8 cellular contexts compared by ENCODE assay signal in genomic region chr2:112690853-112691390, GRCh38. TPM values are rescaled to one million over a fixed set of nuclear protein-coding genes. Genes with fewer than 3 reads are reported as not detected.
A peak's percentile ranks its signal among the peaks of the same experiment; 100 is the strongest.
DNase-seq lines count a peak whose midpoint lies in the region; ATAC-seq and TF ChIP-seq lines count a peak whose summit lies in the region.

No MANE protein-coding gene starts in this region.

- ATAC-seq in HG03565 (IDR thresholded peaks at IDR 0.05; ENCODE audit: unreplicated experiment) = peak; percentile 37

- intact Hi-C loops in activated naive CD4-positive, alpha-beta T cell treated with anti-CD3 and anti-CD28 coated beads for 36 hours (cut with micrococcal nuclease) = loop anchor here (1.0 kb wide), 3 partner anchors 46 to 91 kb away; partner anchors contain the start of gene SLC20A1

- CTCF ChIA-PET in activated naive CD4-positive, alpha-beta T cell treated with anti-CD3 and anti-CD28 coated beads for 36 hours (lab: Charles Lee) = interaction anchor here (0.6 to 4.4 kb wide), 19 partner anchors 15 to 1061 kb away, joined by 3 to 65 read pairs (median 4); no protein-coding TSS in a partner anchor

- no peaks in the 10 kb centered on the region for H3K27me3 Mint-ChIP-seq in activated naive CD4-positive, alpha-beta T cell treated with anti-CD3 and anti-CD28 coated beads for 36 hours (ENCODE audit: low read depth)
- peaks cover 1% of the 10 kb centered on the region for H3K27me3 Mint-ChIP-seq in glutamatergic neuron (ENCODE audit: unreplicated experiment)
- peaks cover 3% of the 10 kb centered on the region for H3K27me3 Mint-ChIP-seq in progenitor cell of endocrine pancreas

- H3K4me1 Mint-ChIP-seq in activated naive CD4-positive, alpha-beta T cell treated with anti-CD3 and anti-CD28 coated beads for 36 hours (ENCODE audit: low read depth) = peaks cover 35% of the 10 kb centered on the region
- H3K4me1 Mint-ChIP-seq in glutamatergic neuron (ENCODE audit: low read depth, unreplicated experiment) = no peaks in the 10 kb centered on the region
- peaks cover 2% of the 10 kb centered on the region for H3K4me1 Mint-ChIP-seq in progenitor cell of endocrine pancreas (ENCODE audit: low read depth)

- H3K4me3 Mint-ChIP-seq in activated naive CD4-positive, alpha-beta T cell treated with anti-CD3 and anti-CD28 coated beads for 36 hours = peak overlapping the region; percentile 59
- no peak overlapping the region for H3K4me3 Mint-ChIP-seq in glutamatergic neuron (ENCODE audit: unreplicated experiment)
- H3K4me3 Mint-ChIP-seq in progenitor cell of endocrine pancreas (ENCODE audit: low read depth) = no peak overlapping the region

- DNase-seq in DMS 273 (lab: John Stamatoyannopoulos, UW; ENCODE audit: unreplicated experiment) (peak; percentile 74), DMS 273 treated with DMSO at 0.1 percent for 48 hours (lab: John Stamatoyannopoulos, UW) (no peak), SK-N-DZ (ENCODE audit: low spot score) (peak; percentile 56), glutamatergic neuron (peak; percentile 45), progenitor cell of endocrine pancreas (ENCODE audit: low spot score, unreplicated experiment) (peak; percentile 27), NCI-H2171 treated with DMSO at 0.1 percent for 48 hours (lab: John Stamatoyannopoulos, UW) (no peak)
- peak; percentile 79 for DNase-seq in activated naive CD4-positive, alpha-beta T cell treated with anti-CD3 and anti-CD28 coated beads for 36 hours

- H3K9me3 Mint-ChIP-seq in activated naive CD4-positive, alpha-beta T cell treated with anti-CD3 and anti-CD28 coated beads for 36 hours = no peaks in the 10 kb centered on the region
- H3K9me3 Mint-ChIP-seq in glutamatergic neuron (ENCODE audit: unreplicated experiment) (no peaks in the 10 kb centered on the region), progenitor cell of endocrine pancreas (ENCODE audit: low read depth) (no peaks in the 10 kb centered on the region)

- no peaks in the 10 kb centered on the region for H3K36me3 Mint-ChIP-seq in activated naive CD4-positive, alpha-beta T cell treated with anti-CD3 and anti-CD28 coated beads for 36 hours (ENCODE audit: low read depth)
- no peaks in the 10 kb centered on the region for H3K36me3 Mint-ChIP-seq in glutamatergic neuron (ENCODE audit: unreplicated experiment)
- H3K36me3 Mint-ChIP-seq in progenitor cell of endocrine pancreas (ENCODE audit: insufficient read depth) = no peaks in the 10 kb centered on the region

- no peak overlapping the region for H3K27ac Mint-ChIP-seq in activated naive CD4-positive, alpha-beta T cell treated with anti-CD3 and anti-CD28 coated beads for 36 hours
- H3K27ac Mint-ChIP-seq in glutamatergic neuron (ENCODE audit: unreplicated experiment) = no peak overlapping the region
- H3K27ac Mint-ChIP-seq in progenitor cell of endocrine pancreas = no peak overlapping the region

- peak; percentile 57 for TF ChIP-seq CTCF in glutamatergic neuron (IDR thresholded peaks at IDR 0.05; ENCODE audit: partially characterized antibody, unreplicated experiment)
- peak; percentile 50 for TF ChIP-seq CTCF in progenitor cell of endocrine pancreas (IDR thresholded peaks at IDR 0.05; ENCODE audit: unreplicated experiment)

RNA-seq across cellular contexts. Expression of gene NT5DC4, which starts 29.9 kb away (rescaled TPM):
- polyA plus RNA-seq in SK-N-DZ (2014; cell fraction: cytosol; rRNA removed) = not detected in 2 replicates
- polyA plus RNA-seq in SK-N-DZ (2014; cell fraction: nucleus; rRNA removed) = not detected in 2 replicates
- not detected for total RNA-seq in activated naive CD4-positive, alpha-beta T cell treated with anti-CD3 and anti-CD28 coated beads for 36 hours
- total RNA-seq in glutamatergic neuron (ENCODE audit: unreplicated experiment) (not detected), progenitor cell of endocrine pancreas (not detected in 2 replicates)

RNA-seq across cellular contexts. Expression of gene SLC20A1, which starts 45.2 kb away (rescaled TPM):
- 41.2 and 41.8 TPM in 2 replicates for polyA plus RNA-seq in SK-N-DZ (2014; cell fraction: cytosol; rRNA removed)
- 80.9 and 121 TPM in 2 replicates for polyA plus RNA-seq in SK-N-DZ (2014; cell fraction: nucleus; rRNA removed)
- total RNA-seq in activated naive CD4-positive, alpha-beta T cell treated with anti-CD3 and anti-CD28 coated beads for 36 hours = 10 to 100 TPM; 73.1 to 73.5 TPM
- total RNA-seq in glutamatergic neuron (ENCODE audit: unreplicated experiment) (73.0 TPM), progenitor cell of endocrine pancreas (56.0 and 62.0 TPM in 2 replicates)

Comparison
In these comparisons a context has a peak if more than half of its experiments do, and no peak if none do; other contexts are left out.
1. DNase-seq: peak in DMS 273 (single experiment), SK-N-DZ (single experiment), activated naive CD4-positive, alpha-beta T cell treated with anti-CD3 and anti-CD28 coated beads for 36 hours (single experiment), glutamatergic neuron (single experiment) and progenitor cell of endocrine pancreas (single experiment); none in DMS 273 treated with DMSO at 0.1 percent for 48 hours (single experiment) and NCI-H2171 treated with DMSO at 0.1 percent for 48 hours (single experiment).